10 cellular contexts compared by ENCODE assay signal in the genomic region with DNA sequence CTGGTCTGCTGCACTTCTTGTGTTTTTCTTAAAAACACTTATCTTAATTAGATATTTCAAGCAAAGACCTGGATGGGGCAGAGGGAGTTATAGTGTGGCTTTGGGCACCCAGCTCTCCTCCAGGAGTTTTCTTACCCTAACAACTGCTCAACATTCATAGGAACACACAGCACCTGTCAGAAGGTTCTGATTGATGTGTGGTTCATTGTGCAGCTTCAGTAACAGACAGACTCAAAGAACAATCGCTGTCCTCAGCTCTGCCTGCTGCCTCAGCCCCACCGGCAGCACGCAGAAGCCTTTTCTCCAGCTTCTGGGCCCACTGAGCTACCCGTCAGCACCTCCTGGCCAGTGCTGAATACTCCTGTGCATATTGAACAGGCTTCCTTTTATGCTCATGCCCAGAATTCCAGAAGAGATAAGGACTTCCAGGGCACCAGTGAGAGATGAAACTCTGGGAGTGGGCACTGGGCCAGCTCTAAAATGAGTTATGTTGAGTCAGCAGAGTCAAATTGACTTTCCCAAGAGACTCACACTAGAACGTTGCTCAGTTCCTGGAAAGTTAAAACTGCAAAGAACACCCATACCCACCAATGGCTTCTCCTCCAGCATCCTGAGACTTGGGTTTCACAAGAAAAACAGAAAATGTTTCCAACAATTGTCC.
DNase-seq lines count a peak whose midpoint lies in the region; ATAC-seq, FAIRE-seq and TF ChIP-seq lines count a peak whose summit lies in the region.
"Had no signal": no experiment of that assay in that cellular context is flagged by ENCODE, and none has a peak within 500 bp of the region (broad histone marks: within the 10 kb centered on the region; RNA-seq: fewer than 3 reads in every experiment).

No MANE protein-coding gene starts in this region.

- intact Hi-C loops in head of caudate nucleus (cut with DNase I) = no loop called here
- intact Hi-C loops in prostate gland (cut with DNase I) = no loop called here
- intact Hi-C loops in naive thymus-derived CD4-positive, alpha-beta T cell (cut with micrococcal nuclease) = no loop called here

- CTCF ChIA-PET in naive thymus-derived CD4-positive, alpha-beta T cell (lab: Charles Lee) = no interaction called here

- H3K4me1 Mint-ChIP-seq in naive thymus-derived CD4-positive, alpha-beta T cell = no peaks in the 10 kb centered on the region

- POLR2A ChIA-PET in naive thymus-derived CD4-positive, alpha-beta T cell (lab: Charles Lee) = no interaction called here

- peaks cover 16 to 37% (median 19%) of the 10 kb centered on the region in 5 donors for H3K27me3 Mint-ChIP-seq in naive thymus-derived CD4-positive, alpha-beta T cell

- no peaks in the 10 kb centered on the region for H3K27me3 ChIP-seq in prostate gland (replicated peaks; ENCODE audit: insufficient read depth)
- H3K27me3 ChIP-seq in naive thymus-derived CD4-positive, alpha-beta T cell (ENCODE audit: control insufficient read depth in 2 of 2, insufficient read depth in 2 of 2, low read length in 2 of 2) = no peaks in the 10 kb centered on the region

- H3K9me3 Mint-ChIP-seq in naive thymus-derived CD4-positive, alpha-beta T cell = no peaks in the 10 kb centered on the region

- FAIRE-seq in RCC 7860 (lab: Jason Lieb, UNC) = peak; percentile 62
- FAIRE-seq: GM12891 had no signal

- H3K4me3 Mint-ChIP-seq in naive thymus-derived CD4-positive, alpha-beta T cell = no peak overlapping the region

- no peak for ATAC-seq in naive thymus-derived CD4-positive, alpha-beta T cell

- H3K27ac ChIP-seq in prostate gland = no peak overlapping the region
- H3K27ac ChIP-seq in naive thymus-derived CD4-positive, alpha-beta T cell (ENCODE audit: low read depth, low read length) = no peak overlapping the region

- no peaks in the 10 kb centered on the region for H3K36me3 Mint-ChIP-seq in naive thymus-derived CD4-positive, alpha-beta T cell

- H3K4me1 ChIP-seq in prostate gland (replicated peaks) = no peaks in the 10 kb centered on the region
- no peaks in the 10 kb centered on the region for H3K4me1 ChIP-seq in naive thymus-derived CD4-positive, alpha-beta T cell (ENCODE audit: control insufficient read depth in 2 of 2, insufficient read depth in 2 of 2, low read length in 2 of 2)

- H3K27ac Mint-ChIP-seq in naive thymus-derived CD4-positive, alpha-beta T cell = no peak overlapping the region

- TF ChIP-seq CTCF in fibroblast of mammary gland (conservative IDR thresholded peaks at IDR 0.05; ENCODE audit: control insufficient read depth, insufficient read depth, low read depth, low read length) (no peak), prostate gland (IDR thresholded peaks at IDR 0.05) (no peak)

- DNase-seq in AG08396 (ENCODE audit: low spot score) (peak; percentile 28), RCC 7860 (ENCODE audit: low spot score) (peak; percentile 57), fibroblast of mammary gland (ENCODE audit: low read depth) (peak; percentile 87), myocyte (ENCODE audit: low read depth) (peak; percentile 85), head of caudate nucleus (no peak), HuH-7.5 (ENCODE audit: low spot score) (no peak), prostate gland (ENCODE audit: low spot score) (no peak)
- DNase-seq in naive thymus-derived CD4-positive, alpha-beta T cell = no peak
- DNase-seq: NCI-H1105 treated with DMSO at 0.1 percent for 48 hours had no signal

- 76% methylated on average over 5 of the region's 5 CpGs for WGBS in prostate gland

- TF ChIP-seq POLR2A in prostate gland (IDR thresholded peaks at IDR 0.05) = no peak

- H3K4me3 ChIP-seq in fibroblast of mammary gland (ENCODE audit: control insufficient read depth, low read depth, low read length) (no peak overlapping the region), prostate gland (no peak overlapping the region)
- no peak overlapping the region for H3K4me3 ChIP-seq in naive thymus-derived CD4-positive, alpha-beta T cell (ENCODE audit: low read length)

- H3K36me3 ChIP-seq in prostate gland = no peaks in the 10 kb centered on the region
- no peaks in the 10 kb centered on the region for H3K36me3 ChIP-seq in naive thymus-derived CD4-positive, alpha-beta T cell (ENCODE audit: control insufficient read depth in 2 of 3, insufficient read depth in 3 of 3, low read length in 3 of 3)

- H3K9me3 ChIP-seq in prostate gland = no peaks in the 10 kb centered on the region
- H3K9me3 ChIP-seq in naive thymus-derived CD4-positive, alpha-beta T cell (ENCODE audit: control insufficient read depth in 2 of 3, low read length in 3 of 3) = no peaks in the 10 kb centered on the region

Comparison
In these comparisons a context has a peak if more than half of its experiments do, and no peak if none do; other contexts are left out.
1. DNase-seq: peak in AG08396 (single experiment), RCC 7860 (single experiment), fibroblast of mammary gland (single experiment) and myocyte (single experiment); none in head of caudate nucleus (0 of 42), HuH-7.5 (single experiment), prostate gland (single experiment) and naive thymus-derived CD4-positive, alpha-beta T cell (0 of 9).